In the genomic region with DNA sequence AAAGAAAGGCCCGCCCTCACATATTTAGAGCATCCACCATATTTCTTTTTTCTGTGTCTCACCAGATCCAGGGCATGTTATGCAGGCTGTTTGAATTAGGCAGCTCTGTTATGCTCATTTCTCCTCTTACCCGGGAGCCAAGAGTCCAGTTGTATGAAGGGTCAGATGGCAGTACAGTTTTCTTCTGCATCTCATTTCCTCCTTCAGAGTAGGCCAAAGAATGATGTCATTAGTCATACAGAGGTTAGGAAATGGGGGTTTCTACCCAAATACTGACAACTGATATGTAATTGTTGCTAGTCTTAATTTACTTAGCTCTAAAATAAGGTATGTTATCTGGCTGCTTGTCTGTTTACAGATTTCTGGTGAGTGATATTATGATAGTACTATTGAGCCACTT, we compare ENCODE assay signal across 20 cellular contexts.
DNase-seq lines count a peak whose midpoint lies in the region; ATAC-seq and TF ChIP-seq lines count a peak whose summit lies in the region.
"Had no signal": no experiment of that assay in that cellular context is flagged by ENCODE, and none has a peak within 500 bp of the region (broad histone marks: within the 10 kb centered on the region; RNA-seq: fewer than 3 reads in every experiment).

No MANE protein-coding gene starts in this region.

- peaks cover 49% of the 10 kb centered on the region for H3K4me1 ChIP-seq in neural progenitor cell
- H3K4me1 ChIP-seq in CD4-positive, alpha-beta memory T cell (ENCODE audit: insufficient read depth, low read length), result peaks cover 16% of the 10 kb centered on the region
- H3K4me1 ChIP-seq: body of pancreas, vagina had no signal

- ATAC-seq in activated CD8-positive, alpha-beta memory T cell treated with anti-CD3 and anti-CD28 coated beads, Interleukin-2, amount 10 ng/mL, durations not matched to agents 7 days and 5 days, result no peak
- ATAC-seq: activated naive CD4-positive, alpha-beta T cell treated with anti-CD3 and anti-CD28 coated beads, Interleukin-2, amount 50 U/mL, for 72 hours; body of pancreas had no signal

- no peak overlapping the region for H3K9ac ChIP-seq in neural progenitor cell

- no peaks in the 10 kb centered on the region for H3K9me3 ChIP-seq in neural progenitor cell (ENCODE audit: low read depth)
- no peaks in the 10 kb centered on the region for H3K9me3 ChIP-seq in CD4-positive, alpha-beta memory T cell (ENCODE audit: control insufficient read depth in 1 of 2, low read length in 2 of 2)
- H3K9me3 ChIP-seq: body of pancreas, vagina had no signal

- POLR2A ChIA-PET in CD4-positive, alpha-beta memory T cell (lab: Charles Lee; ENCODE audit: partially characterized antibody), result no interaction called here

- no peak overlapping the region for H3K4me3 ChIP-seq in neural progenitor cell
- no peak overlapping the region for H3K4me3 ChIP-seq in CD4-positive, alpha-beta memory T cell (ENCODE audit: low read length in 2 of 2)
- H3K4me3 ChIP-seq: body of pancreas, vagina had no signal

- H3K4me2 ChIP-seq in neural progenitor cell, result peak overlapping the region; percentile 52

- TF ChIP-seq CTCF in neural progenitor cell (IDR thresholded peaks at IDR 0.05), result no peak

- CTCF ChIA-PET in activated CD8-positive, alpha-beta memory T cell treated with anti-CD3 and anti-CD28 coated beads, Interleukin-2, amount 10 ng/mL, durations not matched to agents 7 days and 5 days (lab: Charles Lee), result interaction anchor here (1.1 to 1.5 kb wide), 2 partner anchors 26 to 54 kb away, joined by 3 to 4 read pairs; no protein-coding TSS in a partner anchor
- CTCF ChIA-PET in CD4-positive, alpha-beta memory T cell (lab: Charles Lee; ENCODE audit: partially characterized antibody), result no interaction called here

- peaks cover 3% of the 10 kb centered on the region for H3K36me3 Mint-ChIP-seq in activated CD8-positive, alpha-beta memory T cell treated with anti-CD3 and anti-CD28 coated beads, Interleukin-2, amount 10 ng/mL, durations not matched to agents 7 days and 5 days
- peaks cover 20% of the 10 kb centered on the region for H3K36me3 Mint-ChIP-seq in neural progenitor cell
- H3K36me3 Mint-ChIP-seq in CD4-positive, alpha-beta memory T cell, result no peaks in the 10 kb centered on the region
- H3K36me3 Mint-ChIP-seq: activated naive CD4-positive, alpha-beta T cell treated with anti-CD3 and anti-CD28 coated beads, Interleukin-2, amount 50 U/mL, for 72 hours had no signal

- H3K4me3 Mint-ChIP-seq in activated CD8-positive, alpha-beta memory T cell treated with anti-CD3 and anti-CD28 coated beads, Interleukin-2, amount 10 ng/mL, durations not matched to agents 7 days and 5 days, result no peak overlapping the region
- no peak overlapping the region for H3K4me3 Mint-ChIP-seq in neural progenitor cell
- no peak overlapping the region for H3K4me3 Mint-ChIP-seq in CD4-positive, alpha-beta memory T cell
- H3K4me3 Mint-ChIP-seq: activated T-cell treated with anti-CD3 and anti-CD28 coated beads, Interleukin-2, amount 50 U/mL, for 24 hours; dendritic cell treated with granulocyte-macrophage colony-stimulating factor and Interleukin-4, amounts not matched to agents 40 ng/mL and 50 ng/mL, for 4 days; HFFc6; T-helper 1 cell treated with Interleukin-12 subunit alpha and Interleukin-12 subunit beta and Interleukin-4 antibody, amounts not matched to agents 30 μg/mL and 1 μg/mL, for 36 hours had no signal

- no peak overlapping the region for H3K27ac ChIP-seq in neural progenitor cell
- H3K27ac ChIP-seq in CD4-positive, alpha-beta memory T cell (ENCODE audit: low read depth, low read length), result no peak overlapping the region
- H3K27ac ChIP-seq: body of pancreas, epithelial cell of prostate, HL-60, vagina had no signal

- intact Hi-C loops in CD4-positive, alpha-beta memory T cell (cut with micrococcal nuclease), result no loop called here

- peak overlapping the region; percentile 32 for H3K27ac Mint-ChIP-seq in activated CD8-positive, alpha-beta memory T cell treated with anti-CD3 and anti-CD28 coated beads, Interleukin-2, amount 10 ng/mL, durations not matched to agents 7 days and 5 days
- H3K27ac Mint-ChIP-seq in neural progenitor cell, result peak overlapping the region; percentile 95
- H3K27ac Mint-ChIP-seq in CD4-positive, alpha-beta memory T cell, result peak overlapping the region in 2 of 7 donors; percentile 53 to 65
- H3K27ac Mint-ChIP-seq: activated T-cell treated with anti-CD3 and anti-CD28 coated beads, Interleukin-2, amount 50 U/mL, for 24 hours; dendritic cell treated with granulocyte-macrophage colony-stimulating factor and Interleukin-4, amounts not matched to agents 40 ng/mL and 50 ng/mL, for 4 days; HFFc6; T-helper 1 cell treated with Interleukin-12 subunit alpha and Interleukin-12 subunit beta and Interleukin-4 antibody, amounts not matched to agents 30 μg/mL and 1 μg/mL, for 36 hours had no signal

- H3K79me2 ChIP-seq in neural progenitor cell (ENCODE audit: low read depth), result no peaks in the 10 kb centered on the region

- H3K36me3 ChIP-seq in neural progenitor cell, result no peaks in the 10 kb centered on the region
- H3K36me3 ChIP-seq in CD4-positive, alpha-beta memory T cell (ENCODE audit: insufficient read depth, low read length), result no peaks in the 10 kb centered on the region
- H3K36me3 ChIP-seq: vagina had no signal

- no peak for DNase-seq in activated CD8-positive, alpha-beta memory T cell treated with anti-CD3 and anti-CD28 coated beads, Interleukin-2, amount 10 ng/mL, durations not matched to agents 7 days and 5 days
- no peak for DNase-seq in activated CD8-positive, alpha-beta memory T cell treated with anti-CD3 and anti-CD28 coated beads, Interleukin-2, amount 50 U/mL, for 48 hours
- DNase-seq in NCI-H69 (lab: John Stamatoyannopoulos, UW) (peak; percentile 75), dermis blood vessel endothelial cell (peak; percentile 63), neural progenitor cell (ENCODE audit: low spot score) (no peak), pons (ENCODE audit: low spot score) (no peak)
- DNase-seq in CD4-positive, alpha-beta memory T cell, result no peak
- no peak for DNase-seq in stimulated activated CD4-positive, alpha-beta T cell treated with anti-CD3 and anti-CD28 coated beads, Interleukin-12 subunit alpha, Interleukin-12 subunit beta, amount 100 ng/mL, for 4 hours
- DNase-seq: activated T-cell treated with anti-CD3 and anti-CD28 coated beads, Interleukin-2, amount 50 U/mL, for 24 hours; body of pancreas; HFFc6; MV-4-11; NCI-H510A treated with DMSO at 0.1 percent for 48 hours; Right ventricle myocardium superior had no signal

- no peaks in the 10 kb centered on the region for H3K9me3 Mint-ChIP-seq in activated CD8-positive, alpha-beta memory T cell treated with anti-CD3 and anti-CD28 coated beads, Interleukin-2, amount 10 ng/mL, durations not matched to agents 7 days and 5 days (ENCODE audit: low read depth)
- H3K9me3 Mint-ChIP-seq in neural progenitor cell, result no peaks in the 10 kb centered on the region
- H3K9me3 Mint-ChIP-seq in CD4-positive, alpha-beta memory T cell, result no peaks in the 10 kb centered on the region
- H3K9me3 Mint-ChIP-seq: activated T-cell treated with anti-CD3 and anti-CD28 coated beads, Interleukin-2, amount 50 U/mL, for 24 hours; dendritic cell treated with granulocyte-macrophage colony-stimulating factor and Interleukin-4, amounts not matched to agents 40 ng/mL and 50 ng/mL, for 4 days; HFFc6; T-helper 1 cell treated with Interleukin-12 subunit alpha and Interleukin-12 subunit beta and Interleukin-4 antibody, amounts not matched to agents 30 μg/mL and 1 μg/mL, for 36 hours had no signal

- peaks cover 23% of the 10 kb centered on the region for H3F3A ChIP-seq in neural progenitor cell (ENCODE audit: low read depth)

- no peak overlapping the region for H2AFZ ChIP-seq in neural progenitor cell (replicated peaks)

- H4K20me1 ChIP-seq in neural progenitor cell (ENCODE audit: low read depth), result peaks cover 9% of the 10 kb centered on the region

- H3K4me1 Mint-ChIP-seq in activated CD8-positive, alpha-beta memory T cell treated with anti-CD3 and anti-CD28 coated beads, Interleukin-2, amount 10 ng/mL, durations not matched to agents 7 days and 5 days, result peaks cover 45% of the 10 kb centered on the region
- H3K4me1 Mint-ChIP-seq in neural progenitor cell, result peaks cover 63% of the 10 kb centered on the region
- peaks cover 9 to 25% (median 11%) of the 10 kb centered on the region in 4 donors for H3K4me1 Mint-ChIP-seq in CD4-positive, alpha-beta memory T cell

- peaks cover 3% of the 10 kb centered on the region for H3K27me3 Mint-ChIP-seq in activated CD8-positive, alpha-beta memory T cell treated with anti-CD3 and anti-CD28 coated beads, Interleukin-2, amount 10 ng/mL, durations not matched to agents 7 days and 5 days
- no peaks in the 10 kb centered on the region for H3K27me3 Mint-ChIP-seq in neural progenitor cell (ENCODE audit: insufficient read depth, low read depth)
- H3K27me3 Mint-ChIP-seq in CD4-positive, alpha-beta memory T cell, result peaks cover 3% of the 10 kb centered on the region in 2 donors
- H3K27me3 Mint-ChIP-seq: activated T-cell treated with anti-CD3 and anti-CD28 coated beads, Interleukin-2, amount 50 U/mL, for 24 hours had no signal

- no peaks in the 10 kb centered on the region for H3K27me3 ChIP-seq in neural progenitor cell
- H3K27me3 ChIP-seq in CD4-positive, alpha-beta memory T cell (ENCODE audit: insufficient read depth, low read length), result no peaks in the 10 kb centered on the region
- H3K27me3 ChIP-seq: body of pancreas, vagina had no signal

Comparison
In these comparisons a context has a peak if more than half of its experiments do, and no peak if none do; other contexts are left out.
1. DNase-seq: peak in NCI-H69 (single experiment) and dermis blood vessel endothelial cell (single experiment); none in activated CD8-positive, alpha-beta memory T cell treated with anti-CD3 and anti-CD28 coated beads, Interleukin-2, amount 10 ng/mL, durations not matched to agents 7 days and 5 days (single experiment), activated CD8-positive, alpha-beta memory T cell treated with anti-CD3 and anti-CD28 coated beads, Interleukin-2, amount 50 U/mL, for 48 hours (single experiment), neural progenitor cell (single experiment), CD4-positive, alpha-beta memory T cell (0 of 5), pons (single experiment) and stimulated activated CD4-positive, alpha-beta T cell treated with anti-CD3 and anti-CD28 coated beads, Interleukin-12 subunit alpha, Interleukin-12 subunit beta, amount 100 ng/mL, for 4 hours (single experiment).